ENCODE assay signal across 8 cellular contexts in the genomic region with DNA sequence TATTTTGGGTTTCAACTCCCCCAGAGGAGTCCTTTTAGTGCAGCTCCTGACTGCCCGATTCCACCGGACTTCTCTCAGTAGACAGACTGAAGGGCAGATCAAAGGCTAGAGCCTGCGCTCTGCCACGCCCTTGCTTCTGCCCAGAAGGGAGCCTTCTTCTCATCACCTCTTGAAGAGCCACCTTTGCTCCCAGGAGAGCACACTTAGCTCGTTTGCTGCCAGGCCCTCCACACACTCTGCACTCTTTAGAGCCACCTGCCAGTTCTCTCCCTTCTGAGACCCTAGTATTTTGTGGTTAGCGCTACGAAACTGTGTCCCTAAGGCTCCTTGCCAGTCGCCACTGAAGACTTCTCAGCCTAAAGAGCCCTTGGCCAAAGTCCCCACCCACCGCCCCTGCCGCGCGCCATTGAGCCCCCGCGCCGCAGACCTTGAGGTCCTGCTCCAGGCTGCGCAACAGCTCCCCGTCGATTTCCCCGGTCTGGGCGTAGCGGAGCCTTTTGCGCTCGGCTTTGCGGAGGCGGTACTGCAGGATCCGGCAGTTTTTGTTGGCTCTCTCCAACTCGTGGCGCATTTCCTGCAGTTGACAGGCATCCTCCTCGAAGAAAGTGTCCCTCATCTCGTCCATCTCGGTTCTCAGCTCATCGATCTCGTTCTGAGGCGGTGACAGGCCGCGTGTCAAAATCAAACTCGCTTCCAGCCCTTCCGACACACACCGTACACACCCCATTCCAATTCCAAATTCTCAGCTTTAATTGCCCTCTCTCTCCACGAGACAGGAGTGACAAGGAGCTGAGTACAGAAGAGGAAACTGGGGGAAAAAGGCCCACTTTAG. TPM values are rescaled to one million over a fixed set of nuclear protein-coding genes. Genes with fewer than 3 reads are reported as not detected.
A peak's percentile ranks its signal among the peaks of the same experiment; 100 is the strongest.
DNase-seq lines count a peak whose midpoint lies in the region; ATAC-seq lines count a peak whose summit lies in the region.

No MANE protein-coding gene starts in this region.

- peaks cover 0 to 17% (median 6%) of the 10 kb centered on the region in 5 donors for H3K36me3 Mint-ChIP-seq in naive thymus-derived CD4-positive, alpha-beta T cell

- DNase-seq in NCI-H1436 (lab: John Stamatoyannopoulos, UW), result peak; percentile 9
- DNase-seq in NCI-H1436 treated with DMSO at 0.1 percent for 48 hours (lab: John Stamatoyannopoulos, UW), result no peak
- peak; percentile 24 for DNase-seq in activated CD8-positive, alpha-beta memory T cell treated with anti-CD3 and anti-CD28 coated beads, Interleukin-2, amount 50 U/mL, for 4 hours
- peak in 8 of 9 donors; percentile 18 to 62 (median 47) for DNase-seq in naive thymus-derived CD4-positive, alpha-beta T cell
- DNase-seq in A172 (ENCODE audit: low spot score), result no peak

- POLR2A ChIA-PET in naive thymus-derived CD4-positive, alpha-beta T cell (lab: Charles Lee), result interaction anchor here (0.9 to 1.0 kb wide), 2 partner anchors 12 to 30 kb away, joined by 3 to 4 read pairs; no protein-coding TSS in a partner anchor

- no peaks in the 10 kb centered on the region for H3K9me3 ChIP-seq in naive thymus-derived CD4-positive, alpha-beta T cell (ENCODE audit: control insufficient read depth in 2 of 3, low read length in 3 of 3)

- H3K27me3 Mint-ChIP-seq in naive thymus-derived CD4-positive, alpha-beta T cell, result peaks cover 12 to 24% (median 23%) of the 10 kb centered on the region in 5 donors

- CTCF ChIA-PET in naive thymus-derived CD4-positive, alpha-beta T cell (lab: Charles Lee), result interaction anchor here (1.1 kb wide), 1 partner anchor 24 kb away, joined by 3 read pairs; no protein-coding TSS in a partner anchor

- peak overlapping the region in 8 of 9 donors; percentile 7 to 87 (median 70) for H3K27ac Mint-ChIP-seq in naive thymus-derived CD4-positive, alpha-beta T cell

- H3K9me3 Mint-ChIP-seq in naive thymus-derived CD4-positive, alpha-beta T cell, result peaks cover 0 to 2% (median 0%) of the 10 kb centered on the region in 11 donors

- peak overlapping the region; percentile 83 to 98 (median 88) for H3K4me3 Mint-ChIP-seq in naive thymus-derived CD4-positive, alpha-beta T cell

- H3K27ac ChIP-seq in naive thymus-derived CD4-positive, alpha-beta T cell (ENCODE audit: low read depth, low read length), result no peak overlapping the region
- H3K27ac ChIP-seq in temporal lobe (ENCODE audit: low read depth, low read length), result peak overlapping the region; percentile 73

- peaks cover 15 to 16% of the 10 kb centered on the region in 2 donors for H3K4me1 ChIP-seq in naive thymus-derived CD4-positive, alpha-beta T cell (ENCODE audit: control insufficient read depth in 2 of 2, insufficient read depth in 2 of 2, low read length in 2 of 2)

- ATAC-seq in esophagus mucosa, result peak; percentile 33
- ATAC-seq in naive thymus-derived CD4-positive, alpha-beta T cell, result peak; percentile 30
- no peak for ATAC-seq in GM21786 (IDR thresholded peaks at IDR 0.05; ENCODE audit: unreplicated experiment)

- H3K27me3 ChIP-seq in naive thymus-derived CD4-positive, alpha-beta T cell (ENCODE audit: control insufficient read depth in 2 of 2, insufficient read depth in 2 of 2, low read length in 2 of 2), result peaks cover 0 to 5% of the 10 kb centered on the region in 2 donors

- intact Hi-C loops in naive thymus-derived CD4-positive, alpha-beta T cell (cut with micrococcal nuclease), result loop anchor here (5.0 to 10.0 kb wide), 7 partner anchors 212 to 1767 kb away; a partner anchor contains a TSS

- H3K4me1 Mint-ChIP-seq in naive thymus-derived CD4-positive, alpha-beta T cell, result peaks cover 23 to 44% (median 32%) of the 10 kb centered on the region in 7 donors

- no peaks in the 10 kb centered on the region for H3K36me3 ChIP-seq in naive thymus-derived CD4-positive, alpha-beta T cell (ENCODE audit: control insufficient read depth in 2 of 3, insufficient read depth in 3 of 3, low read length in 3 of 3)

- H3K4me3 ChIP-seq in naive thymus-derived CD4-positive, alpha-beta T cell (ENCODE audit: low read length), result peak overlapping the region; percentile 58

RNA-seq across cellular contexts. Expression of a gene that starts 55.4 kb away (rescaled TPM):
- total RNA-seq in esophagus mucosa (0.28 TPM), temporal lobe (114 TPM)
- 10 to 100 TPM in 1 of 5 experiments, 1 to 10 TPM in 2, under 1 TPM in 2; 0.64 to 11.3 (median 2.3) TPM for total RNA-seq in naive thymus-derived CD4-positive, alpha-beta T cell
- under 1 TPM in 1 of 2 donors, not detected in 1; 0.14 TPM for polyA plus RNA-seq in naive thymus-derived CD4-positive, alpha-beta T cell
- 0.09 and 0.60 TPM in 2 replicates for total RNA-seq in A172 (2014; rRNA removed; shearing (Covaris generic))

Comparison
In these comparisons a context has a peak if more than half of its experiments do, and no peak if none do; other contexts are left out.
1. DNase-seq: peak in NCI-H1436 (single experiment), activated CD8-positive, alpha-beta memory T cell treated with anti-CD3 and anti-CD28 coated beads, Interleukin-2, amount 50 U/mL, for 4 hours (single experiment) and naive thymus-derived CD4-positive, alpha-beta T cell (8 of 9); none in NCI-H1436 treated with DMSO at 0.1 percent for 48 hours (single experiment) and A172 (single experiment).